In the genomic region with DNA sequence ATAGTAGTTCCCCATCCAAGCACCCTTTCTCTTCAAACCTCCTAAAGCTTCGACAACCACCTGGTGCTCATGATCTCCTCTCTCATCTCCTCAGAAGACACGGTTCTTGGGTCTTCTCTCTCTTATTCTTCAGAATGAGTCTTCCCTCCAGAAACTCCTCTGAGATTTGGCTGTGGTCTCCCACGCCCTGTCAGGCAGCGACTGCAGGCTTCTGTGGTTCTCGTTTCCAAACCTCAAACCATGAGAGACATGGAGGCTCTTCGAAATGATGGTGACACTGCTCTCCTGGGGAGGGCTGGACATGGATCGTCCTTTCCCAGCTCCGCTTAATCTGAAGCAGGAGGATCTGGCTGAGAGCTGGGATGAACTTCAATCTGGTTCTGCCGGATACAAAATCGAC, we compare ENCODE assay signal across 18 cellular contexts.
"Had no signal": no experiment of that assay in that cellular context is flagged by ENCODE, and none has a peak within 500 bp of the region (broad histone marks: within the 10 kb centered on the region; RNA-seq: fewer than 3 reads in every experiment).

No MANE protein-coding gene starts in this region.

- H3K36me3 Mint-ChIP-seq: activated CD8-positive, alpha-beta memory T cell treated with anti-CD3 and anti-CD28 coated beads, Interleukin-2, amount 10 ng/mL, durations not matched to agents 7 days and 5 days; activated naive CD4-positive, alpha-beta T cell treated with anti-CD3 and anti-CD28 coated beads, Interleukin-2, amount 50 U/mL, for 24 hours; naive thymus-derived CD8-positive, alpha-beta T cell had no signal

- H3K4me1 Mint-ChIP-seq: activated naive CD4-positive, alpha-beta T cell treated with anti-CD3 and anti-CD28 coated beads, Interleukin-2, amount 50 U/mL, for 24 hours; naive thymus-derived CD8-positive, alpha-beta T cell had no signal

- H3K9me3 ChIP-seq: colonic mucosa, mucosa of descending colon, neutrophil, SK-N-SH, stomach, testis, upper lobe of right lung had no signal

- H3K9me3 Mint-ChIP-seq: activated naive CD4-positive, alpha-beta T cell treated with anti-CD3 and anti-CD28 coated beads, Interleukin-2, amount 50 U/mL, for 24 hours; naive thymus-derived CD8-positive, alpha-beta T cell had no signal

- H3K4me1 ChIP-seq: colonic mucosa, testis had no signal

- H3K4me3 Mint-ChIP-seq: activated CD8-positive, alpha-beta memory T cell treated with anti-CD3 and anti-CD28 coated beads, Interleukin-2, amount 10 ng/mL, durations not matched to agents 7 days and 5 days; activated naive CD4-positive, alpha-beta T cell treated with anti-CD3 and anti-CD28 coated beads, Interleukin-2, amount 50 U/mL, for 24 hours; naive thymus-derived CD8-positive, alpha-beta T cell had no signal

- H3K36me3 ChIP-seq: colonic mucosa, neutrophil, stomach, upper lobe of right lung, WERI-Rb-1 had no signal

- H3K27me3 ChIP-seq: colonic mucosa, testis, upper lobe of right lung had no signal

- H3K4me3 ChIP-seq: colonic mucosa, mucosa of descending colon, stomach, testis, upper lobe of right lung had no signal

- H3K27ac ChIP-seq: colonic mucosa, neutrophil, testis, upper lobe of right lung, WERI-Rb-1 had no signal

- DNase-seq: activated CD4-positive, alpha-beta T cell treated with anti-CD3 and anti-CD28 coated beads, Interleukin-2, amount 50 U/mL, for 1 hour; activated CD8-positive, alpha-beta memory T cell treated with anti-CD3 and anti-CD28 coated beads, Interleukin-2, amount 10 ng/mL, durations not matched to agents 7 days and 5 days; amniotic stem cell; colonic mucosa; mammary epithelial cell; mucosa of descending colon; naive thymus-derived CD8-positive, alpha-beta T cell; retina; Right ventricle myocardium superior; SK-N-SH; stimulated activated CD4-positive, alpha-beta T cell treated with anti-CD3 and anti-CD28 coated beads, Interleukin-4, amount 100 ng/mL, for 1 hour; stomach; T-helper 1 cell; testis; upper lobe of right lung; WERI-Rb-1 had no signal

- H3K27ac Mint-ChIP-seq: activated CD8-positive, alpha-beta memory T cell treated with anti-CD3 and anti-CD28 coated beads, Interleukin-2, amount 10 ng/mL, durations not matched to agents 7 days and 5 days; activated naive CD4-positive, alpha-beta T cell treated with anti-CD3 and anti-CD28 coated beads, Interleukin-2, amount 50 U/mL, for 24 hours had no signal
